In genomic region chr15:84982301-84982920, GRCh38 we compare ENCODE assay signal across 1 cellular context.
TF ChIP-seq lines count a peak whose summit lies in the region.

No MANE protein-coding gene starts in this region.

TF ChIP-seq in K562, 482 proteins besides CTCF, POLR2A, EP300 and RAD21 (continued from another document and continues in another):
- no peak for TF ChIP-seq ZNF407 (IDR thresholded peaks at IDR 0.05; ENCODE audit: low read depth)
- TF ChIP-seq BMI1 (IDR thresholded peaks at IDR 0.05; ENCODE audit: low read length): no peak
- no peak for TF ChIP-seq TCF15 (CRISPR knock-in tag; IDR thresholded peaks at IDR 0.05)
- 0 out of 2 replicates have a peak, but pooled peaks have one; percentile 20 for TF ChIP-seq HDAC2 (IDR thresholded peaks at IDR 0.05)
- no peak for TF ChIP-seq POLR2G (IDR thresholded peaks at IDR 0.05; ENCODE audit: low read depth, low read length)
- TF ChIP-seq ZNF699 (CRISPR knock-in tag; IDR thresholded peaks at IDR 0.05; ENCODE audit: insufficient replicate concordance): no peak
- no peak for TF ChIP-seq MTA1 (IDR thresholded peaks at IDR 0.05; ENCODE audit: borderline replicate concordance)
- no peak for TF ChIP-seq SRSF3 (IDR thresholded peaks at IDR 0.05; ENCODE audit: insufficient read depth, low read length)
- no peak for TF ChIP-seq RBM34 (IDR thresholded peaks at IDR 0.05; ENCODE audit: borderline replicate concordance, insufficient read depth, low read length)
- no peak for TF ChIP-seq HDAC8 (tag; IDR thresholded peaks at IDR 0.05)
- no peak for TF ChIP-seq SIX5 (IDR thresholded peaks at IDR 0.05; ENCODE audit: borderline replicate concordance in 1 of 2, insufficient read depth in 1 of 2, low read depth in 1 of 2, low read length in 2 of 2)
- TF ChIP-seq, protein P1, sequence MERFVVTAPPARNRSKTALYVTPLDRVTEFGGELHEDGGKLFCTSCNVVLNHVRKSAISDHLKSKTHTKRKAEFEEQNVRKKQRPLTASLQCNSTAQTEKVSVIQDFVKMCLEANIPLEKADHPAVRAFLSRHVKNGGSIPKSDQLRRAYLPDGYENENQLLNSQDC (CRISPR knock-in tag; IDR thresholded peaks at IDR 0.05): no peak
- no peak for TF ChIP-seq ZNF124 (CRISPR knock-in tag; IDR thresholded peaks at IDR 0.05)
- TF ChIP-seq ZNF174 (CRISPR knock-in tag; IDR thresholded peaks at IDR 0.05): no peak
- peak; percentile 81 for TF ChIP-seq NCOA6 (IDR thresholded peaks at IDR 0.05)
- TF ChIP-seq RB1 (IDR thresholded peaks at IDR 0.05; ENCODE audit: low read depth): no peak
- TF ChIP-seq ARID4B (CRISPR knock-in tag; IDR thresholded peaks at IDR 0.05): no peak
- TF ChIP-seq AFF1 (IDR thresholded peaks at IDR 0.05; ENCODE audit: low read depth in 1 of 2, partially characterized antibody in 2 of 2): no peak
- TF ChIP-seq TGIF2 (CRISPR knock-in tag; IDR thresholded peaks at IDR 0.05): no peak
- no peak for TF ChIP-seq ZNF707 (CRISPR knock-in tag; conservative IDR thresholded peaks at IDR 0.05)
- no peak for TF ChIP-seq ZNF507 (tag; conservative IDR thresholded peaks at IDR 0.05)
- TF ChIP-seq CREBBP (IDR thresholded peaks at IDR 0.05; ENCODE audit: low read depth, low read length): no peak
- no peak for TF ChIP-seq HDGF (IDR thresholded peaks at IDR 0.05)
- TF ChIP-seq FOXJ2 (tag; IDR thresholded peaks at IDR 0.05): no peak
- peak; percentile 2 for TF ChIP-seq TAF1 (IDR thresholded peaks at IDR 0.05; ENCODE audit: control insufficient read depth, extremely low read depth, insufficient read depth, low read length, severe bottlenecking)
- TF ChIP-seq SAFB (IDR thresholded peaks at IDR 0.05; ENCODE audit: borderline replicate concordance, low read depth, low read length): no peak
- TF ChIP-seq, protein P2, sequence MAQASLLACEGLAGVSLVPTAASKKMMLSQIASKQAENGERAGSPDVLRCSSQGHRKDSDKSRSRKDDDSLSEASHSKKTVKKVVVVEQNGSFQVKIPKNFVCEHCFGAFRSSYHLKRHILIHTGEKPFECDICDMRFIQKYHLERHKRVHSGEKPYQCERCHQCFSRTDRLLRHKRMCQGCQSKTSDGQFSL (CRISPR knock-in tag; IDR thresholded peaks at IDR 0.05): no peak
- TF ChIP-seq, protein P2 (tag; IDR thresholded peaks at IDR 0.05): 0 out of 4 replicates have a peak, but pooled peaks of 1 of the 2 experiments have one; percentile 30
- TF ChIP-seq SMARCE1 (IDR thresholded peaks at IDR 0.05): 0 out of 2 replicates have a peak, but pooled peaks have one; percentile 12
- TF ChIP-seq KAT7 (CRISPR knock-in tag; IDR thresholded peaks at IDR 0.05; ENCODE audit: borderline replicate concordance): no peak
- no peak for TF ChIP-seq ZNF449 (CRISPR knock-in tag; IDR thresholded peaks at IDR 0.05)
- TF ChIP-seq MCM7 (IDR thresholded peaks at IDR 0.05): no peak
- TF ChIP-seq YY1 (IDR thresholded peaks at IDR 0.05; ENCODE audit: borderline replicate concordance in 1 of 3, control insufficient read depth in 1 of 3, extremely low read depth in 1 of 3, insufficient read depth in 3 of 3, insufficient read length in 1 of 3, insufficient replicate concordance in 2 of 3, low read depth in 1 of 3, low read length in 2 of 3): peak in 1 of 3 experiments; percentile 15
- TF ChIP-seq CXXC5 (CRISPR knock-in tag; IDR thresholded peaks at IDR 0.05): no peak
- TF ChIP-seq GATA2 (CRISPR knock-in tag; IDR thresholded peaks at IDR 0.05): 0 out of 2 replicates have a peak, but pooled peaks have one; percentile 33
- no peak for TF ChIP-seq NEUROD1 (IDR thresholded peaks at IDR 0.05; ENCODE audit: borderline replicate concordance, low read depth, low read length, partially characterized antibody)
